1 cellular context compared by ENCODE assay signal in genomic region chr4:98261291-98262271, GRCh38.
TF ChIP-seq lines count a peak whose summit lies in the region.

Gene RAP1GDS1 (plus strand): TSS chr4:98261384. CDS start chr4:98261566, 182 bp downstream.

TF ChIP-seq in K562, 482 proteins besides CTCF, POLR2A, EP300 and RAD21 (continued from another document):
- TF ChIP-seq TCF3 (CRISPR knock-in tag; IDR thresholded peaks at IDR 0.05) (no peak), BHLHE40 (IDR thresholded peaks at IDR 0.05; ENCODE audit: low read length) (peak; percentile 36; the same call in 1 of the 2 replicates), ZNF431 (CRISPR knock-in tag; IDR thresholded peaks at IDR 0.05) (0 out of 2 replicates have a peak, but pooled peaks have one; percentile 19), ZNF609 (CRISPR knock-in tag; IDR thresholded peaks at IDR 0.05; ENCODE audit: borderline replicate concordance) (no peak), RCOR1 (IDR thresholded peaks at IDR 0.05; ENCODE audit: borderline replicate concordance in 1 of 2, low read depth in 2 of 2, low read length in 2 of 2) (0 out of 4 replicates have a peak, but pooled peaks of 1 of the 2 experiments have one; percentile 4), MYC (IDR thresholded peaks at IDR 0.05; ENCODE audit: low read depth, low read length) (0 out of 2 replicates have a peak, but pooled peaks have one; percentile 14), MYC (CRISPR knock-in tag; IDR thresholded peaks at IDR 0.05; ENCODE audit: borderline replicate concordance, low read depth) (no peak), ETV1 (tag; conservative IDR thresholded peaks at IDR 0.05; ENCODE audit: low read depth) (0 out of 2 replicates have a peak, but pooled peaks have one; percentile 23), MNT (conservative IDR thresholded peaks at IDR 0.05) (peak; percentile 28 to 55; a peak in 2 of 4 replicates), FOXP1 (CRISPR knock-in tag; IDR thresholded peaks at IDR 0.05) (0 out of 2 replicates have a peak, but pooled peaks have one; percentile 21), JUN (IDR thresholded peaks at IDR 0.05; ENCODE audit: borderline replicate concordance, low read depth, low read length) (no peak), JUN (CRISPR knock-in tag; IDR thresholded peaks at IDR 0.05; ENCODE audit: borderline replicate concordance) (no peak), E2F6 (IDR thresholded peaks at IDR 0.05; ENCODE audit: borderline replicate concordance in 1 of 2, extremely low read depth in 1 of 2, insufficient read depth in 1 of 2, insufficient read length in 1 of 2, low read depth in 1 of 2, low read length in 1 of 2, poor library complexity in 1 of 2, severe bottlenecking in 1 of 2) (peak; percentile 22 to 52), ZBTB11 (CRISPR knock-in tag; IDR thresholded peaks at IDR 0.05) (peak in 1 of 3 experiments; percentile 8; a peak in 2 of 6 replicates), HDAC1 (IDR thresholded peaks at IDR 0.05) (0 out of 4 replicates have a peak, but pooled peaks of 1 of the 2 experiments have one; percentile 23), CREB1 (IDR thresholded peaks at IDR 0.05) (0 out of 2 replicates have a peak, but pooled peaks have one; percentile 4), CREB1 (CRISPR knock-in tag; IDR thresholded peaks at IDR 0.05) (no peak; the same call in 1 of the 2 replicates)
